ENCODE assay signal across 10 cellular contexts in the genomic region with DNA sequence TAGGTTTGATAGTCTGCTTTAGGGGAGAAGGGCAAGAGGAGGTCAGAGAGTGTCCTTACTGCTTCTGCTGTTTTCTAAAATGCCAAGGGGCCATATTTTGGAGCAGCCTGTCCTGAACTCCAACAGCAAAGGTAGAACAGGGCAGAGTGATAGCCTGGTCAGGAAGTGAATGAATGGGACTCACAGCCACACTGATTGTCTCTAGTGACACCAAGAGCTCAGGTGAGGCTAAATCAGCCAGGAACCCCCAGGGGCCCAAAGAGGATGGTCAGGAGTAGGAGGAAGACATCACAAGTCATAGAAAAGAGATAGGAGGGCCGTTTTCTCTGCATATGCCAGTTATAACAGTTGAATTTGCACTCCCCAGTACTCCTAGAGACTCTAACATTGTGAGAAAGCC.
DNase-seq lines count a peak whose midpoint lies in the region; ATAC-seq and TF ChIP-seq lines count a peak whose summit lies in the region.
"Had no signal": no experiment of that assay in that cellular context is flagged by ENCODE, and none has a peak within 500 bp of the region (broad histone marks: within the 10 kb centered on the region; RNA-seq: fewer than 3 reads in every experiment).

No MANE protein-coding gene starts in this region.

- H3K4me1 ChIP-seq in HAP-1 = no peaks in the 10 kb centered on the region
- H3K4me1 ChIP-seq: parathyroid adenoma had no signal

- POLR2A ChIA-PET in RWPE1 (lab: Yijun Ruan, JAX; ENCODE audit: low non-redundant PET) = interaction anchor here (0.6 to 1.1 kb wide), 2 partner anchors 96 to 97 kb away, joined by 3 read pairs; a partner anchor contains a TSS

- no peak overlapping the region for H3K4me3 Mint-ChIP-seq in osteocyte (ENCODE audit: unreplicated experiment)

- peak; percentile 24 for ATAC-seq in HG02763 (IDR thresholded peaks at IDR 0.05; ENCODE audit: unreplicated experiment)

- no peaks in the 10 kb centered on the region for H3K27me3 Mint-ChIP-seq in osteocyte (ENCODE audit: unreplicated experiment)

- intact Hi-C loops in posterior cingulate gyrus (cut with DNase I) = no loop called here

- H3K4me3 ChIP-seq in HAP-1 = no peak overlapping the region

- H3K27ac ChIP-seq in RWPE1 = peak overlapping the region; percentile 83
- H3K27ac ChIP-seq: parathyroid adenoma had no signal

- no peaks in the 10 kb centered on the region for H3K36me3 ChIP-seq in HAP-1 (replicated peaks)

- TF ChIP-seq CTCF in RWPE1 (conservative IDR thresholded peaks at IDR 0.05; ENCODE audit: low read depth) = no peak
- no peak for TF ChIP-seq CTCF in osteocyte (IDR thresholded peaks at IDR 0.05)

- CTCF ChIA-PET in RWPE1 (lab: Yijun Ruan, JAX) = interaction anchor here (0.6 to 1.1 kb wide), 2 partner anchors 9 to 97 kb away, joined by 3 to 6 read pairs; a partner anchor contains a TSS

- H3K36me3 Mint-ChIP-seq in osteocyte (ENCODE audit: unreplicated experiment) = no peaks in the 10 kb centered on the region

- no peaks in the 10 kb centered on the region for H3K9me3 Mint-ChIP-seq in osteocyte (ENCODE audit: unreplicated experiment)

- peak overlapping the region; percentile 62 for H3K27ac Mint-ChIP-seq in osteocyte (ENCODE audit: unreplicated experiment)

- H3K27me3 ChIP-seq in HAP-1 (ENCODE audit: low read depth) = no peaks in the 10 kb centered on the region

- H3K4me1 Mint-ChIP-seq in osteocyte (ENCODE audit: unreplicated experiment) = peaks cover 25% of the 10 kb centered on the region

- in situ Hi-C loops in HAP-1 (cut with MboI; ENCODE audit: low sequenced_read_pairs) = no loop called here

- no peaks in the 10 kb centered on the region for H3K9me3 ChIP-seq in HAP-1

- DNase-seq in DMS53 (lab: John Stamatoyannopoulos, UW) (peak; percentile 42), DMS53 treated with DMSO at 0.1 percent for 48 hours (lab: John Stamatoyannopoulos, UW; ENCODE audit: unreplicated experiment) (no peak), RWPE1 (ENCODE audit: low spot score) (no peak), osteocyte (ENCODE audit: extremely low spot score, unreplicated experiment) (no peak), HAP-1 (ENCODE audit: low spot score in 2 of 2) (no peak), putamen (ENCODE audit: low spot score) (no peak), posterior cingulate gyrus (no peak)
- DNase-seq: NCI-H526 treated with DMSO at 0.1 percent for 48 hours had no signal
